In genomic region chr12:54277823-54278276, GRCh38 we compare ENCODE assay signal across 9 cellular contexts. TPM values are rescaled to one million over a fixed set of nuclear protein-coding genes. Genes with fewer than 3 reads are reported as not detected.
DNase-seq lines count a peak whose midpoint lies in the region; ATAC-seq and TF ChIP-seq lines count a peak whose summit lies in the region.
"Had no signal": no experiment of that assay in that cellular context is flagged by ENCODE, and none has a peak within 500 bp of the region (broad histone marks: within the 10 kb centered on the region; RNA-seq: fewer than 3 reads in every experiment).

No MANE protein-coding gene starts in this region.

- DNase-seq in heart right ventricle (no peak), left cardiac atrium (no peak), SK-N-MC (ENCODE audit: low read depth, low spot score) (no peak), vagina (ENCODE audit: extremely low spot score in 2 of 2) (no peak), T-helper 9 cell (no peak)
- DNase-seq in NK-92 treated with Interleukin-12 subunit alpha and Interleukin-12 subunit beta, amount 100 ng/mL, for 24 hours (lab: John Stamatoyannopoulos, UW), result no peak
- DNase-seq in stimulated activated naive CD8-positive, alpha-beta T cell treated with anti-CD3 and anti-CD28 coated beads, Interleukin-15, Interleukin-2, amounts not matched to agents 100 U/mL and 50 U/mL, for 24 hours, result no peak
- DNase-seq: hypothalamus had no signal

- H3K36me3 ChIP-seq in heart right ventricle (peaks cover 0 to 34% (median 9%) of the 10 kb centered on the region in 9 donors), SK-N-MC (ENCODE audit: insufficient read depth, low read length) (peaks cover 65% of the 10 kb centered on the region), vagina (peaks cover 4 to 17% of the 10 kb centered on the region in 2 donors)

- 29 to 37% methylated on average over 5 of the region's 5 CpGs for WGBS in heart right ventricle, 2 donors

- TF ChIP-seq POLR2A in vagina (IDR thresholded peaks at IDR 0.05), result no peak

- H3K27ac ChIP-seq in heart right ventricle, result peak overlapping the region in 7 of 10 donors; percentile 84 to 95 (median 91)
- H3K27ac ChIP-seq in SK-N-MC, result no peak overlapping the region
- H3K27ac ChIP-seq in vagina, result peak overlapping the region; percentile 84

- H3K9me3 ChIP-seq in heart right ventricle (no peaks in the 10 kb centered on the region), SK-N-MC (ENCODE audit: low read depth, low read length) (no peaks in the 10 kb centered on the region), iPS-18c (ENCODE audit: control insufficient read depth, insufficient read depth, low read length) (no peaks in the 10 kb centered on the region), vagina (no peaks in the 10 kb centered on the region)

- ATAC-seq in heart right ventricle (no peak), left cardiac atrium (no peak)
- no peak for ATAC-seq in stimulated activated naive CD8-positive, alpha-beta T cell treated with anti-CD3 and anti-CD28 coated beads, Interleukin-15, Interleukin-2, amounts not matched to agents 100 U/mL and 50 U/mL, for 24 hours

- H3K9ac ChIP-seq in SK-N-MC (ENCODE audit: insufficient read length), result peak overlapping the region; percentile 99

- H3K27me3 ChIP-seq in heart right ventricle (no peaks in the 10 kb centered on the region), vagina (no peaks in the 10 kb centered on the region)

- intact Hi-C loops in heart right ventricle (cut with DNase I), result loop anchor here in 3 of 10 donors (2.0 kb wide), 2 partner anchors 17 to 19 kb away; no protein-coding TSS in a partner anchor
- intact Hi-C loops in left cardiac atrium (cut with DNase I), result no loop called here
- intact Hi-C loops in vagina (cut with DNase I), result no loop called here

- peak overlapping the region in 6 of 10 donors; percentile 73 to 88 (median 75) for H3K4me3 ChIP-seq in heart right ventricle
- peak overlapping the region; percentile 100 for H3K4me3 ChIP-seq in SK-N-MC
- H3K4me3 ChIP-seq in iPS-18c (ENCODE audit: insufficient read depth, low read depth, low read length), result peak overlapping the region; percentile 38; the same call in 1 of the 2 replicates
- peak overlapping the region in 1 of 2 donors; percentile 84 for H3K4me3 ChIP-seq in vagina

- H3K4me1 ChIP-seq in heart right ventricle (peaks cover 4 to 49% (median 35%) of the 10 kb centered on the region in 9 donors), vagina (peaks cover 41% of the 10 kb centered on the region)

- TF ChIP-seq CTCF in heart right ventricle (IDR thresholded peaks at IDR 0.05), result no peak
- TF ChIP-seq CTCF in vagina (IDR thresholded peaks at IDR 0.05), result no peak

RNA-seq across cellular contexts. Expression of gene CBX5, which starts 2.1 kb away (rescaled TPM):
- total RNA-seq in heart right ventricle, result 10 to 100 TPM; 44.4 to 53.5 (median 49.7) TPM
- 10 to 100 TPM; 13.4 to 19.2 TPM for polyA plus RNA-seq in heart right ventricle
- total RNA-seq in left cardiac atrium, result 10 to 100 TPM; 50.8 to 55.7 TPM
- 21.6 TPM for total RNA-seq in vagina

RNA-seq across cellular contexts. Expression of gene HNRNPA1, which starts 2.7 kb away (rescaled TPM):
- total RNA-seq in heart right ventricle (100 to 1,000 TPM; 419 to 538 (median 462) TPM), left cardiac atrium (100 to 1,000 TPM; 431 to 588 TPM), vagina (521 TPM)
- 100 to 1,000 TPM; 353 to 641 TPM for polyA plus RNA-seq in heart right ventricle

RNA-seq across cellular contexts. Expression of gene NFE2, which starts 23.0 kb away (rescaled TPM):
- total RNA-seq in heart right ventricle (1 to 10 TPM in 1 of 10 donors, under 1 TPM in 8, not detected in 1; 0.17 to 1.4 (median 0.50) TPM), left cardiac atrium (1 to 10 TPM; 1.0 to 1.6 TPM), vagina (not detected)
- under 1 TPM in 1 of 2 donors, not detected in 1; 0.28 TPM for polyA plus RNA-seq in heart right ventricle

RNA-seq across cellular contexts. Expression of gene COPZ1, which starts 47.1 kb away (rescaled TPM):
- 100 to 1,000 TPM; 111 to 143 (median 131) TPM for total RNA-seq in heart right ventricle
- polyA plus RNA-seq in heart right ventricle, result 100 to 1,000 TPM in 1 of 2 donors, 10 to 100 TPM in 1; 64.0 to 152 TPM
- 100 to 1,000 TPM; 118 to 131 TPM for total RNA-seq in left cardiac atrium
- 47.6 TPM for total RNA-seq in vagina
